Comparison of ENCODE assay signal across 25 cellular contexts in the genomic region with DNA sequence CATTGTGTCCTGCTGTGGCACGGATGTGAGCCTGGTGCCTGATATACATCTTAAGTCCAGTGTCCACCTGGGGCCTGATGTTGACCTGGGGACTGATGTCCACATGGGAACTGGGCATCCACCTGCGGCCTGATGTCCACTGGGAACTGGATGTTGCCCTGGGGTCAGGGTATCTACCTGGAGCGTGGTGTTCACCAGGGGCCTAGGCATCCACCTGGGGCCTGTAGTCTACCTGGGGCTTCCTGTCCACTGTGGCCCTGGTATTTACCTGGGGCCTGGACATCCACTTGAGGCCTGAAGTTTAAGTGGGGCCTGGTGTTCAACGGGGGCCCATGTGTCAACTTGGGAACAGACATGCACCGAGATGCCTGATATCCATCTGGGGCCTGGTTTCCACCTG. TPM values are rescaled to one million over a fixed set of nuclear protein-coding genes. Genes with fewer than 3 reads are reported as not detected.
A peak's percentile ranks its signal among the peaks of the same experiment; 100 is the strongest.
DNase-seq lines count a peak whose midpoint lies in the region; ATAC-seq and TF ChIP-seq lines count a peak whose summit lies in the region.
"Had no signal": no experiment of that assay in that cellular context is flagged by ENCODE, and none has a peak within 500 bp of the region (broad histone marks: within the 10 kb centered on the region; RNA-seq: fewer than 3 reads in every experiment).

No MANE protein-coding gene starts in this region.

- H3K79me1 ChIP-seq in IMR-90 (ENCODE audit: low read depth in 1 of 2, low read length in 2 of 2) (peaks cover 0 to 31% of the 10 kb centered on the region in 2 experiments; a peak in 2 of 4 replicates), neuronal stem cell (ENCODE audit: low read depth, low read length) (peaks cover 6% of the 10 kb centered on the region)

- H3K4me2 ChIP-seq in IMR-90 (ENCODE audit: low read depth, low read length) (no peak overlapping the region), Karpas-422 (ENCODE audit: low read depth, low read length, poor library complexity, severe bottlenecking) (no peak overlapping the region), neuronal stem cell (ENCODE audit: insufficient read depth, low read length, poor library complexity, severe bottlenecking) (no peak overlapping the region)
- H3K4me2 ChIP-seq: BLaER1 had no signal

- H3K9me2 ChIP-seq in Karpas-422 (replicated peaks; ENCODE audit: insufficient read depth, low read length) = no peaks in the 10 kb centered on the region

- H2BK5ac ChIP-seq in IMR-90 (ENCODE audit: low read depth, low read length, poor library complexity, severe bottlenecking) (no peak overlapping the region), neuronal stem cell (ENCODE audit: low read length) (no peak overlapping the region)

- no peak overlapping the region for H3K27ac ChIP-seq in IMR-90 (ENCODE audit: insufficient read depth, low read length)
- H3K27ac ChIP-seq in Karpas-422 (ENCODE audit: low read length) = no peak overlapping the region
- H3K27ac ChIP-seq in esophagus muscularis mucosa (replicated peaks in 1 of 4) = no peak overlapping the region
- no peak overlapping the region for H3K27ac ChIP-seq in neuronal stem cell (replicated peaks; ENCODE audit: low read length)
- H3K27ac ChIP-seq: BLaER1 had no signal

- no peak for TF ChIP-seq RAD21 in IMR-90 (IDR thresholded peaks at IDR 0.05; ENCODE audit: low read length)

- ATAC-seq in IMR-90 (ENCODE audit: low read depth) = no peak
- ATAC-seq: GM12878 had no signal

- H3K9me1 ChIP-seq in IMR-90 (ENCODE audit: insufficient read depth, low read length) = peaks cover 12% of the 10 kb centered on the region

- CTCF ChIA-PET in IMR-90 (lab: Yijun Ruan, JAX) = no interaction called here

- H2BK15ac ChIP-seq in IMR-90 (ENCODE audit: low read depth, low read length) (no peak overlapping the region), neuronal stem cell (ENCODE audit: low read length) (no peak overlapping the region)

- TF ChIP-seq CTCF in IMR-90 (conservative IDR thresholded peaks at IDR 0.05; ENCODE audit: low read depth, low read length) = no peak
- TF ChIP-seq CTCF in esophagus muscularis mucosa (IDR thresholded peaks at IDR 0.05) = no peak

- no TSS peak for BruUV-seq in IMR-90 (replicated peaks; lab: Mats Ljungman, UMichigan)

- in situ Hi-C loops in IMR-90 (cut with MboI; ENCODE audit: low sequenced_read_pairs) = no loop called here

- H3K36me3 ChIP-seq in IMR-90 (ENCODE audit: control insufficient read depth, insufficient read depth, low read length) = peaks cover 4% of the 10 kb centered on the region
- H3K36me3 ChIP-seq in Karpas-422 (ENCODE audit: insufficient read depth, low read length) = no peaks in the 10 kb centered on the region
- H3K36me3 ChIP-seq in esophagus muscularis mucosa = no peaks in the 10 kb centered on the region
- H3K36me3 ChIP-seq in neuronal stem cell (replicated peaks in 1 of 2; ENCODE audit: control insufficient read depth in 2 of 2, insufficient read depth in 2 of 2, low read length in 2 of 2) = peaks cover 17 to 26% of the 10 kb centered on the region in 2 donors
- H3K36me3 ChIP-seq: BLaER1 had no signal

- intact Hi-C loops in IMR-90 (cut with micrococcal nuclease) (no loop called here), esophagus muscularis mucosa (cut with DNase I) (no loop called here)

- H3K4me1 ChIP-seq in IMR-90 (ENCODE audit: control insufficient read depth, insufficient read depth, low read length) = peaks cover 3% of the 10 kb centered on the region
- peaks cover 19% of the 10 kb centered on the region for H3K4me1 ChIP-seq in Karpas-422 (ENCODE audit: low read length)
- peaks cover 0 to 5% (median 3%) of the 10 kb centered on the region in 4 donors for H3K4me1 ChIP-seq in esophagus muscularis mucosa
- no peaks in the 10 kb centered on the region for H3K4me1 ChIP-seq in neuronal stem cell (ENCODE audit: control insufficient read depth in 2 of 2, insufficient read depth in 1 of 2, low read depth in 1 of 2, low read length in 2 of 2)
- H3K4me1 ChIP-seq: BE2C, BLaER1 had no signal

- H4K8ac ChIP-seq in IMR-90 (ENCODE audit: low read depth in 2 of 2, low read length in 2 of 2) (no peak overlapping the region), neuronal stem cell (ENCODE audit: low read depth, low read length) (no peak overlapping the region)

- WGBS in IMR-90 (ENCODE audit: extremely low coverage in 2 of 2, insufficient read length in 1 of 2), 2 experiments = 100% methylated on average over 1 of the region's 5 CpGs; no CpG with 5 or more reads in 1 of the 2 experiments
- WGBS in esophagus muscularis mucosa = no CpG with 5 or more reads among the region's 5 CpGs
- no CpG with 5 or more reads among the region's 5 CpGs for WGBS in neuronal stem cell (ENCODE audit: extremely low coverage in 2 of 2, insufficient read length in 2 of 2, insufficient replicate concordance in 1 of 2), 2 donors

- TF ChIP-seq POLR2A in IMR-90 (IDR thresholded peaks at IDR 0.05; ENCODE audit: low read depth, low read length) (no peak), esophagus muscularis mucosa (IDR thresholded peaks at IDR 0.05; ENCODE audit: low read depth) (no peak)

- H2BK20ac ChIP-seq in IMR-90 (ENCODE audit: low read depth, low read length) = no peak overlapping the region

- H2AFZ ChIP-seq in IMR-90 (replicated peaks; ENCODE audit: low read length, poor library complexity) = peak overlapping the region; percentile 33
- H2AFZ ChIP-seq in Karpas-422 (ENCODE audit: low read length) = 0 out of 2 replicates have a peak overlapping the region, but pooled peaks have one; percentile 53
- no peak overlapping the region for H2AFZ ChIP-seq in neuronal stem cell (ENCODE audit: low read length)

- H4K5ac ChIP-seq in IMR-90 (ENCODE audit: low read depth, low read length) = no peak overlapping the region

- no peak overlapping the region for H2BK120ac ChIP-seq in IMR-90 (ENCODE audit: low read depth, low read length)
- no peak overlapping the region for H2BK120ac ChIP-seq in neuronal stem cell (ENCODE audit: low read depth, low read length)

- H3K27me3 ChIP-seq in IMR-90 (ENCODE audit: control insufficient read depth, insufficient read depth, low read length) (no peaks in the 10 kb centered on the region), Karpas-422 (ENCODE audit: low read length) (no peaks in the 10 kb centered on the region), esophagus muscularis mucosa (no peaks in the 10 kb centered on the region), neuronal stem cell (ENCODE audit: control insufficient read depth in 3 of 3, insufficient read depth in 3 of 3, low read depth in 1 of 3, low read length in 3 of 3) (no peaks in the 10 kb centered on the region)
- H3K27me3 ChIP-seq: BE2C, BLaER1 had no signal

- H3K9ac ChIP-seq in IMR-90 (ENCODE audit: low read depth, low read length) = no peak overlapping the region
- H3K9ac ChIP-seq in Karpas-422 (ENCODE audit: low read length) = no peak overlapping the region
- H3K9ac ChIP-seq in neuronal stem cell (ENCODE audit: low read depth, low read length, poor library complexity) = no peak overlapping the region
- H3K9ac ChIP-seq: BLaER1 had no signal

- H3K18ac ChIP-seq in IMR-90 (ENCODE audit: low read depth, low read length) = no peak overlapping the region
- H3K18ac ChIP-seq in neuronal stem cell (ENCODE audit: low read length) = no peak overlapping the region

- DNase-seq in IMR-90 (no peak), Karpas-422 (no peak), esophagus muscularis mucosa (ENCODE audit: extremely low spot score) (peak; percentile 77), neuronal stem cell (ENCODE audit: low spot score) (no peak), NCI-H2196 (lab: John Stamatoyannopoulos, UW; ENCODE audit: unreplicated experiment) (no peak), HT-29 (ENCODE audit: low spot score) (no peak)
- DNase-seq in activated T-cell treated with anti-CD3 and anti-CD28 coated beads, Interleukin-2, amount 50 U/mL, for 48 hours = no peak
- DNase-seq in activated CD4-positive, alpha-beta T cell treated with anti-CD3 and anti-CD28 coated beads for 1 hour = no peak
- DNase-seq: 8988T; ACHN; BE2C; C1 segment of cervical spinal cord; CD4-positive, alpha-beta memory T cell; CD4-positive, CD25-positive, alpha-beta regulatory T cell; CD8-positive, alpha-beta memory T cell; COR-L47; DMS 273 treated with DMSO at 0.1 percent for 48 hours; DMS153; DMS53; DMS79; DND-41; EL; GDM1 had no signal

- H3K4me3 ChIP-seq in IMR-90 (ENCODE audit: insufficient read depth, low read depth, low read length) (no peak overlapping the region), Karpas-422 (ENCODE audit: low read length) (no peak overlapping the region), esophagus muscularis mucosa (no peak overlapping the region), neuronal stem cell (ENCODE audit: low read length in 2 of 2) (no peak overlapping the region)
- H3K4me3 ChIP-seq: BLaER1, GM12878 had no signal

- TF ChIP-seq EP300 in esophagus muscularis mucosa (IDR thresholded peaks at IDR 0.05) = no peak

- H2BK12ac ChIP-seq in neuronal stem cell (ENCODE audit: low read length) = no peak overlapping the region

- no peak overlapping the region for H3K56ac ChIP-seq in IMR-90 (ENCODE audit: extremely low read depth, insufficient read depth, low read length)

- H3K14ac ChIP-seq in IMR-90 (replicated peaks; ENCODE audit: low read depth, low read length) = no peak overlapping the region
- H3K14ac ChIP-seq in neuronal stem cell (ENCODE audit: low read length) = peak overlapping the region; percentile 56

- dilution Hi-C loops in IMR-90 (cut with HindIII; ENCODE audit: low sequenced_read_pairs, unreplicated experiment) = no loop called here

- H3K79me2 ChIP-seq in Karpas-422 (ENCODE audit: low read length) = no peaks in the 10 kb centered on the region

- no peak overlapping the region for H3K4ac ChIP-seq in IMR-90 (ENCODE audit: low read depth, low read length)
- no peak overlapping the region for H3K4ac ChIP-seq in neuronal stem cell (ENCODE audit: low read length)

- H2AK9ac ChIP-seq in IMR-90 (replicated peaks; ENCODE audit: low read depth, low read length, poor library complexity) = no peak overlapping the region

- POLR2A ChIA-PET in IMR-90 (lab: Charles Lee; ENCODE audit: unreplicated experiment) = no interaction called here

- H3K23ac ChIP-seq in IMR-90 (ENCODE audit: low read depth, low read length) = no peak overlapping the region
- no peak overlapping the region for H3K23ac ChIP-seq in neuronal stem cell (ENCODE audit: low read depth, low read length, poor library complexity)

- H4K20me1 ChIP-seq in IMR-90 (ENCODE audit: insufficient read depth, low read length) = no peaks in the 10 kb centered on the region
- no peaks in the 10 kb centered on the region for H4K20me1 ChIP-seq in Karpas-422 (ENCODE audit: insufficient read depth, low read depth, low read length)
- H4K20me1 ChIP-seq: BLaER1 had no signal

- H2AK5ac ChIP-seq in IMR-90 (ENCODE audit: low read depth, low read length) = peak overlapping the region; percentile 8; the same call in 1 of the 2 replicates
- no peak overlapping the region for H2AK5ac ChIP-seq in neuronal stem cell (ENCODE audit: low read depth, low read length)

- H4K91ac ChIP-seq in IMR-90 (ENCODE audit: insufficient read depth, low read depth, low read length) = no peak overlapping the region
- no peak overlapping the region for H4K91ac ChIP-seq in neuronal stem cell (ENCODE audit: low read depth, low read length, poor library complexity)

- H3K9me3 ChIP-seq in IMR-90 (ENCODE audit: control insufficient read depth, insufficient read depth, low read length) (no peaks in the 10 kb centered on the region), Karpas-422 (ENCODE audit: low read length) (no peaks in the 10 kb centered on the region), esophagus muscularis mucosa (no peaks in the 10 kb centered on the region), neuronal stem cell (replicated peaks in 1 of 2; ENCODE audit: control insufficient read depth in 2 of 2, insufficient read depth in 1 of 2, low read depth in 1 of 2, low read length in 2 of 2) (peaks cover 5 to 9% of the 10 kb centered on the region in 2 donors)
- H3K9me3 ChIP-seq: BE2C, BLaER1 had no signal

RNA-seq across cellular contexts. Expression of gene SACS, which starts 11.9 kb away (rescaled TPM):
- total RNA-seq in IMR-90 (2012; rRNA removed) = 121 and 174 TPM in 2 replicates
- polyA plus RNA-seq in IMR-90 (2012; rRNA removed) = 12.1 and 14.7 TPM in 2 replicates
- 5.2 and 9.7 TPM in 2 replicates for polyA plus RNA-seq in IMR-90 (2012; cell fraction: cytosol; rRNA removed)
- 12.1 and 25.9 TPM in 2 replicates for polyA plus RNA-seq in IMR-90 (2012; cell fraction: nucleus; rRNA removed; ENCODE audit: low replicate concordance)
- 32.7 and 37.5 TPM in 2 replicates for total RNA-seq in Karpas-422 (2014; rRNA removed; shearing (Covaris generic); ENCODE audit: low replicate concordance)
- 10 to 100 TPM; 45.1 to 70.1 (median 65.3) TPM for total RNA-seq in esophagus muscularis mucosa
- polyA plus RNA-seq in neuronal stem cell (2013, experiment 1 of 2) = 19.9 TPM
- polyA plus RNA-seq in neuronal stem cell (2013, experiment 2 of 2) = 19.4 TPM
- total RNA-seq in HT-29 (2014; rRNA removed; shearing (Covaris generic)) = 17.7 and 19.7 TPM in 2 replicates
